ENCODE assay signal across 1 cellular context in genomic region chr2:120847700-120848321, GRCh38.
TF ChIP-seq lines count a peak whose summit lies in the region.

No MANE protein-coding gene starts in this region.

TF ChIP-seq in SK-N-SH treated with all-trans-retinoic acid at 6 μM for 48 hours, 23 proteins besides CTCF, POLR2A, EP300 and RAD21 (continued from another document):
- no peak for TF ChIP-seq POU6F1 (CRISPR knock-in tag; IDR thresholded peaks at IDR 0.05; ENCODE audit: borderline replicate concordance, low read depth)
- no peak for TF ChIP-seq ZNF565 (CRISPR knock-in tag; conservative IDR thresholded peaks at IDR 0.05; ENCODE audit: low read depth)
